ENCODE assay signal across 1 cellular context in the genomic region with DNA sequence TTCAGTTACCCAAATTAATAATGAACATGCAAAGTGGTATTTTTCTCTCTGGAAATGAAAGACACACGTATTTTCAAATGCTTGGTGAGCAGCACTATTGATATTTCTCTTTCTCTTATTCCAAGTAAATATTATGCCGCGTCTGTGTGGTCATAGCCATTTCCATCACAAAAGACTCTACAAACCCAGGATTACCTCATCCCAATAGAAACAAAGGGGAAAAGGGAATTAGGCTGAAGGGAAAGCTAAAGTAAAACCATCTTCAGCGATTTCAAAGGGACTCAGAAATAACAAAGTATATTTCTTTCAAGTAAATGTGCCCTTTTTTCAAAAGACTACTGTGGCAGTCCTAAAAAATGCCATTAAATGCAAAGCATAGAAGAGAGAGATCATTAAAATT.
TF ChIP-seq lines count a peak whose summit lies in the region.

No MANE protein-coding gene starts in this region.

TF ChIP-seq in IMR-90, 13 proteins besides CTCF, POLR2A, EP300 and RAD21 (continued from another document):
- TF ChIP-seq FOS (IDR thresholded peaks at IDR 0.05; ENCODE audit: low read depth, low read length) = no peak
- TF ChIP-seq MXI1 (IDR thresholded peaks at IDR 0.05; ENCODE audit: borderline replicate concordance, low read depth, low read length) = no peak
- TF ChIP-seq BHLHE40 (IDR thresholded peaks at IDR 0.05; ENCODE audit: low read depth, low read length) = no peak
- TF ChIP-seq CHD1 (IDR thresholded peaks at IDR 0.05; ENCODE audit: low read depth, low read length) = no peak
- no peak for TF ChIP-seq MAFK (IDR thresholded peaks at IDR 0.05; ENCODE audit: low read depth, low read length)
- TF ChIP-seq RFX5 (IDR thresholded peaks at IDR 0.05; ENCODE audit: low read depth, low read length) = no peak
- no peak for TF ChIP-seq SMC3 (IDR thresholded peaks at IDR 0.05; ENCODE audit: low read depth, low read length)
- TF ChIP-seq, protein P1, sequence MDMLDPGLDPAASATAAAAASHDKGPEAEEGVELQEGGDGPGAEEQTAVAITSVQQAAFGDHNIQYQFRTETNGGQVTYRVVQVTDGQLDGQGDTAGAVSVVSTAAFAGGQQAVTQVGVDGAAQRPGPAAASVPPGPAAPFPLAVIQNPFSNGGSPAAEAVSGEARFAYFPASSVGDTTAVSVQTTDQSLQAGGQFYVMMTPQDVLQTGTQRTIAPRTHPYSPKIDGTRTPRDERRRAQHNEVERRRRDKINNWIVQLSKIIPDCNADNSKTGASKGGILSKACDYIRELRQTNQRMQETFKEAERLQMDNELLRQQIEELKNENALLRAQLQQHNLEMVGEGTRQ (IDR thresholded peaks at IDR 0.05; ENCODE audit: low read depth, low read length) = no peak
- TF ChIP-seq RCOR1 (IDR thresholded peaks at IDR 0.05; ENCODE audit: insufficient replicate concordance, low read length) = no peak
- no peak for TF ChIP-seq CEBPB (IDR thresholded peaks at IDR 0.05; ENCODE audit: low read depth, low read length)
- TF ChIP-seq, protein P2, sequence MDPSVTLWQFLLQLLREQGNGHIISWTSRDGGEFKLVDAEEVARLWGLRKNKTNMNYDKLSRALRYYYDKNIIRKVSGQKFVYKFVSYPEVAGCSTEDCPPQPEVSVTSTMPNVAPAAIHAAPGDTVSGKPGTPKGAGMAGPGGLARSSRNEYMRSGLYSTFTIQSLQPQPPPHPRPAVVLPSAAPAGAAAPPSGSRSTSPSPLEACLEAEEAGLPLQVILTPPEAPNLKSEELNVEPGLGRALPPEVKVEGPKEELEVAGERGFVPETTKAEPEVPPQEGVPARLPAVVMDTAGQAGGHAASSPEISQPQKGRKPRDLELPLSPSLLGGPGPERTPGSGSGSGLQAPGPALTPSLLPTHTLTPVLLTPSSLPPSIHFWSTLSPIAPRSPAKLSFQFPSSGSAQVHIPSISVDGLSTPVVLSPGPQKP (IDR thresholded peaks at IDR 0.05; ENCODE audit: borderline replicate concordance, low read depth, low read length) = no peak
